ENCODE assay signal across 34 cellular contexts in genomic region chr1:154313066-154313356, GRCh38. TPM values are rescaled to one million over a fixed set of nuclear protein-coding genes. Genes with fewer than 3 reads are reported as not detected.
"Had no signal": no experiment of that assay in that cellular context is flagged by ENCODE, and none has a peak within 500 bp of the region (broad histone marks: within the 10 kb centered on the region; RNA-seq: fewer than 3 reads in every experiment).

No MANE protein-coding gene starts in this region.

- H3K27me3 Mint-ChIP-seq: activated CD4-positive, alpha-beta memory T cell treated with anti-CD3 and anti-CD28 coated beads for 36 hours; activated CD4-positive, alpha-beta T cell treated with anti-CD3 and anti-CD28 coated beads for 36 hours; activated naive CD8-positive, alpha-beta T cell treated with anti-CD3 and anti-CD28 coated beads for 36 hours; activated T-cell treated with anti-CD3 and anti-CD28 coated beads, Interleukin-2, amount 50 U/mL, for 24 hours; T-helper 17 cell had no signal

- H3K4me3 ChIP-seq: adrenal gland, body of pancreas, esophagus muscularis mucosa, gastrocnemius medialis, heart left ventricle had no signal

- H3K4me1 ChIP-seq: adrenal gland, body of pancreas, esophagus muscularis mucosa, foreskin keratinocyte, gastrocnemius medialis, heart left ventricle had no signal

- H3K27ac Mint-ChIP-seq: activated CD4-positive, alpha-beta memory T cell treated with anti-CD3 and anti-CD28 coated beads for 36 hours; activated CD4-positive, alpha-beta T cell treated with anti-CD3 and anti-CD28 coated beads for 36 hours; activated CD4-positive, alpha-beta T cell treated with anti-CD3 and anti-CD28 coated beads, Interleukin-2, amount 10 ng/mL, durations not matched to agents 24 days and 14 days; activated naive CD4-positive, alpha-beta T cell treated with anti-CD3 and anti-CD28 coated beads, Interleukin-2, amount 10 ng/mL, durations not matched to agents 7 days and 5 days; activated naive CD8-positive, alpha-beta T cell treated with anti-CD3 and anti-CD28 coated beads for 36 hours; activated naive CD8-positive, alpha-beta T cell treated with anti-CD3 and anti-CD28 coated beads, Interleukin-2, amount 50 U/mL, for 24 hours; activated T-cell treated with anti-CD3 and anti-CD28 coated beads, Interleukin-2, amount 50 U/mL, for 24 hours; activated T-cell treated with anti-CD3 and anti-CD28 coated beads, Interleukin-2, amount 50 U/mL, for 72 hours; T-helper 17 cell; T-helper 2 cell treated with Interferon-gamma antibody and Interleukin-4, amounts not matched to agents 5 μg/mL and 100 μg/mL, for 36 hours had no signal

- ATAC-seq: activated CD4-positive, alpha-beta T cell treated with anti-CD3 and anti-CD28 coated beads for 36 hours; activated naive CD8-positive, alpha-beta T cell treated with anti-CD3 and anti-CD28 coated beads, Interleukin-2, amount 50 U/mL, for 24 hours; activated T-cell treated with anti-CD3 and anti-CD28 coated beads, Interleukin-2, amount 50 U/mL, for 72 hours; body of pancreas; effector memory CD8-positive, alpha-beta T cell; foreskin keratinocyte; gastrocnemius medialis; heart left ventricle; T-helper 17 cell had no signal

- H3K4me3 Mint-ChIP-seq: activated CD4-positive, alpha-beta memory T cell treated with anti-CD3 and anti-CD28 coated beads for 36 hours; activated CD4-positive, alpha-beta T cell treated with anti-CD3 and anti-CD28 coated beads for 36 hours; activated CD4-positive, alpha-beta T cell treated with anti-CD3 and anti-CD28 coated beads, Interleukin-2, amount 10 ng/mL, durations not matched to agents 24 days and 14 days; activated naive CD4-positive, alpha-beta T cell treated with anti-CD3 and anti-CD28 coated beads, Interleukin-2, amount 10 ng/mL, durations not matched to agents 7 days and 5 days; activated naive CD8-positive, alpha-beta T cell treated with anti-CD3 and anti-CD28 coated beads for 36 hours; activated naive CD8-positive, alpha-beta T cell treated with anti-CD3 and anti-CD28 coated beads, Interleukin-2, amount 50 U/mL, for 24 hours; activated T-cell treated with anti-CD3 and anti-CD28 coated beads, Interleukin-2, amount 50 U/mL, for 24 hours; activated T-cell treated with anti-CD3 and anti-CD28 coated beads, Interleukin-2, amount 50 U/mL, for 72 hours; effector memory CD8-positive, alpha-beta T cell; T-helper 17 cell; T-helper 2 cell treated with Interferon-gamma antibody and Interleukin-4, amounts not matched to agents 5 μg/mL and 100 μg/mL, for 36 hours had no signal

- H3K36me3 ChIP-seq: adrenal gland, esophagus muscularis mucosa, gastrocnemius medialis, heart left ventricle had no signal

- H3K27ac ChIP-seq: adrenal gland, body of pancreas, esophagus muscularis mucosa, foreskin keratinocyte, gastrocnemius medialis, heart left ventricle had no signal

- FAIRE-seq: colon had no signal

- DNase-seq: activated CD4-positive, alpha-beta memory T cell treated with anti-CD3 and anti-CD28 coated beads for 36 hours; activated CD4-positive, alpha-beta T cell treated with anti-CD3 and anti-CD28 coated beads for 36 hours; activated CD4-positive, alpha-beta T cell treated with anti-CD3 and anti-CD28 coated beads, Interleukin-2, amount 10 ng/mL, durations not matched to agents 24 days and 14 days; activated CD4-positive, CD25-positive, alpha-beta regulatory T cell; activated CD4-positive, CD25-positive, alpha-beta regulatory T cell treated with anti-CD3 and anti-CD28 coated beads, Interleukin-2, amount 50 U/mL, for 72 hours; activated CD8-positive, alpha-beta memory T cell treated with anti-CD3 and anti-CD28 coated beads, Interleukin-2, amount 50 U/mL, for 48 hours; activated gamma-delta T cell; activated naive CD4-positive, alpha-beta T cell; activated naive CD4-positive, alpha-beta T cell treated with anti-CD3 and anti-CD28 coated beads, Interleukin-2, amount 10 ng/mL, durations not matched to agents 7 days and 5 days; activated naive CD8-positive, alpha-beta T cell treated with anti-CD3 and anti-CD28 coated beads for 36 hours; activated naive CD8-positive, alpha-beta T cell treated with anti-CD3 and anti-CD28 coated beads, Interleukin-2, amount 50 U/mL, for 24 hours; activated T-cell treated with anti-CD3 and anti-CD28 coated beads for 4 hours; activated T-cell treated with anti-CD3 and anti-CD28 coated beads, Interleukin-2, amount 50 U/mL, for 24 hours; activated T-cell treated with anti-CD3 and anti-CD28 coated beads, Interleukin-2, amount 50 U/mL, for 72 hours; adrenal gland; amygdala; aorta; body of pancreas; caudate nucleus; cortex of kidney; dermis blood vessel endothelial cell; effector CD4-positive, alpha-beta T cell; effector memory CD8-positive, alpha-beta T cell; foreskin keratinocyte; gastrocnemius medialis; glutamatergic neuron; heart left ventricle; T-helper 1 cell; T-helper 17 cell; T1000 had no signal

- H3K27me3 ChIP-seq: adrenal gland, body of pancreas, esophagus muscularis mucosa, gastrocnemius medialis, heart left ventricle had no signal

- H3K9me3 ChIP-seq: esophagus muscularis mucosa, gastrocnemius medialis had no signal

- H3K36me3 Mint-ChIP-seq: activated naive CD4-positive, alpha-beta T cell treated with anti-CD3 and anti-CD28 coated beads, Interleukin-2, amount 10 ng/mL, durations not matched to agents 7 days and 5 days had no signal

RNA-seq across cellular contexts. Expression of gene AQP10, which starts 7.9 kb away (rescaled TPM):
- total RNA-seq: activated CD4-positive, alpha-beta memory T cell treated with anti-CD3 and anti-CD28 coated beads for 36 hours; activated CD4-positive, alpha-beta T cell treated with anti-CD3 and anti-CD28 coated beads for 36 hours; activated CD4-positive, alpha-beta T cell treated with anti-CD3 and anti-CD28 coated beads, Interleukin-2, amount 10 ng/mL, durations not matched to agents 24 days and 14 days; activated naive CD8-positive, alpha-beta T cell treated with anti-CD3 and anti-CD28 coated beads for 36 hours; activated T-cell treated with anti-CD3 and anti-CD28 coated beads, Interleukin-2, amount 50 U/mL, for 72 hours; adrenal gland; chondrocyte; dermis blood vessel endothelial cell; esophagus muscularis mucosa; gastrocnemius medialis had no signal
- polyA plus RNA-seq: adrenal gland had no signal
